ENCODE assay signal across 1 cellular context in the genomic region with DNA sequence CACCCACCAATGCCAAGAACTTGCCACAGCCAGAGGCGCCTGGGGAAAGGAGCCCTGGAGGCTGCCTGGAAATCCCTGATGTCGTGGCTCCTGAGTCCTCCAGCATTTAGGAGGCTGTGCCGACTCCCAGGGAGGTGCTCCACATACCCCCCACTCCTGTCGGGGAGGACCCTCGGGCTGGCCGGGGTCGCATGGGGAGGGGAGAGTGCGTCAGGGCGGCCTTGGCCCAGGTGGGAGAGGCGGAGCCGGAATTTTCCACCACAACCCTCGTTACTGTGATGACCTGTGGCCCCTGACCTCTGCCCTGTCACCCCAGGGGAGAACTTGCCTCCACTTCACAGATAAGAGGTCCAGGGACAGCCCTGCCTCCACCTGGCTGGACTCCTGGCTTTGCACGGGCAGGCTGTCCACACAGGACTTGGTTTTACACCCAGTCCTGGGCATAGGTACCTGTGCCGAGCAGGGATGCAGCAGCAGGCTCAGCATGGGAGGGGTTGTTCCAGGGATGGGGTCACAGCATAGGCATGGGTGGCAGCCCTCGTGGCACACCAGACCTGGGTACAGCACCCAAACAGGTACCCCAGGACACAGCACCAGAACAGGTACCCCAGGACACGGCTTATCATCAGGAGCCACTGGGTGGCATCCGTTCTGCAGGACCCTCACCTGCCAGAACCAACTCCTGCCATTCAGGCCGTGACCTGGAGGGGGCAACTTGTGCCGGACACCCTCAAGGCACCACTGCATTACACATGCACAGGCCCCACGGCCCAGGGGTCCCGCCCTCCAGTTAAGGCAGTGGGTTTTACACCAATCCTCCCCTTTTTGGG.
TF ChIP-seq lines count a peak whose summit lies in the region.

No MANE protein-coding gene starts in this region.

TF ChIP-seq in HepG2, 621 proteins besides CTCF, POLR2A, EP300 and RAD21 (continued from another document and continues in another):
- TF ChIP-seq, protein P1, sequence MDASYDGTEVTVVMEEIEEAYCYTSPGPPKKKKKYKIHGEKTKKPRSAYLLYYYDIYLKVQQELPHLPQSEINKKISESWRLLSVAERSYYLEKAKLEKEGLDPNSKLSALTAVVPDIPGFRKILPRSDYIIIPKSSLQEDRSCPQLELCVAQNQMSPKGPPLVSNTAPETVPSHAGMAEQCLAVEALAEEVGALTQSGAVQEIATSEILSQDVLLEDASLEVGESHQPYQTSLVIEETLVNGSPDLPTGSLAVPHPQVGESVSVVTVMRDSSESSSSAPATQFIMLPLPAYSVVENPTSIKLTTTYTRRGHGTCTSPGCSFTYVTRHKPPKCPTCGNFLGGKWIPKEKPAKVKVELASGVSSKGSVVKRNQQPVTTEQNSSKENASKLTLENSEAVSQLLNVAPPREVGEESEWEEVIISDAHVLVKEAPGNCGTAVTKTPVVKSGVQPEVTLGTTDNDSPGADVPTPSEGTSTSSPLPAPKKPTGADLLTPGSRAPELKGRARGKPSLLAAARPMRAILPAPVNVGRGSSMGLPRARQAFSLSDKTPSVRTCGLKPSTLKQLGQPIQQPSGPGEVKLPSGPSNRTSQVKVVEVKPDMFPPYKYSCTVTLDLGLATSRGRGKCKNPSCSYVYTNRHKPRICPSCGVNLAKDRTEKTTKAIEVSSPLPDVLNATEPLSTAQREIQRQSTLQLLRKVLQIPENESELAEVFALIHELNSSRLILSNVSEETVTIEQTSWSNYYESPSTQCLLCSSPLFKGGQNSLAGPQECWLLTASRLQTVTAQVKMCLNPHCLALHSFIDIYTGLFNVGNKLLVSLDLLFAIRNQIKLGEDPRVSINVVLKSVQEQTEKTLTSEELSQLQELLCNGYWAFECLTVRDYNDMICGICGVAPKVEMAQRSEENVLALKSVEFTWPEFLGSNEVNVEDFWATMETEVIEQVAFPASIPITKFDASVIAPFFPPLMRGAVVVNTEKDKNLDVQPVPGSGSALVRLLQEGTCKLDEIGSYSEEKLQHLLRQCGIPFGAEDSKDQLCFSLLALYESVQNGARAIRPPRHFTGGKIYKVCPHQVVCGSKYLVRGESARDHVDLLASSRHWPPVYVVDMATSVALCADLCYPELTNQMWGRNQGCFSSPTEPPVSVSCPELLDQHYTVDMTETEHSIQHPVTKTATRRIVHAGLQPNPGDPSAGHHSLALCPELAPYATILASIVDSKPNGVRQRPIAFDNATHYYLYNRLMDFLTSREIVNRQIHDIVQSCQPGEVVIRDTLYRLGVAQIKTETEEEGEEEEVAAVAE (CRISPR knock-in tag; IDR thresholded peaks at IDR 0.05; ENCODE audit: borderline replicate concordance), result no peak
- TF ChIP-seq ZNF552 (CRISPR knock-in tag; IDR thresholded peaks at IDR 0.05; ENCODE audit: borderline replicate concordance) (no peak), MAFF (IDR thresholded peaks at IDR 0.05; ENCODE audit: low read depth, low read length) (no peak), ZNF33B (CRISPR knock-in tag; IDR thresholded peaks at IDR 0.05) (no peak), SMYD3 (CRISPR knock-in tag; IDR thresholded peaks at IDR 0.05) (no peak), EED (CRISPR knock-in tag; IDR thresholded peaks at IDR 0.05) (no peak), ZNF3 (CRISPR knock-in tag; IDR thresholded peaks at IDR 0.05) (no peak), ZNF44 (CRISPR knock-in tag; IDR thresholded peaks at IDR 0.05) (no peak), ZNF577 (CRISPR knock-in tag; IDR thresholded peaks at IDR 0.05; ENCODE audit: borderline replicate concordance, low read depth) (no peak), THAP11 (CRISPR knock-in tag; IDR thresholded peaks at IDR 0.05) (no peak), KLF13 (CRISPR knock-in tag; IDR thresholded peaks at IDR 0.05) (0 out of 2 replicates have a peak, but pooled peaks have one; percentile 9), ZFYVE20 (CRISPR knock-in tag; IDR thresholded peaks at IDR 0.05; ENCODE audit: borderline replicate concordance, low read depth) (no peak), SMAD9 (CRISPR knock-in tag; IDR thresholded peaks at IDR 0.05) (no peak), PHB2 (IDR thresholded peaks at IDR 0.05; ENCODE audit: partially characterized antibody) (no peak), NFIC (IDR thresholded peaks at IDR 0.05; ENCODE audit: low read length) (no peak), GTF2F1 (IDR thresholded peaks at IDR 0.05; ENCODE audit: low read length) (no peak), NBN (conservative IDR thresholded peaks at IDR 0.05) (no peak), HOXA5 (CRISPR knock-in tag; IDR thresholded peaks at IDR 0.05) (no peak), NFRKB (IDR thresholded peaks at IDR 0.05) (no peak), TCF7L2 (IDR thresholded peaks at IDR 0.05; ENCODE audit: low read depth, low read length) (no peak), ZNF256 (CRISPR knock-in tag; conservative IDR thresholded peaks at IDR 0.05) (no peak), ZFX (CRISPR knock-in tag; IDR thresholded peaks at IDR 0.05; ENCODE audit: low read depth) (peak; percentile 63; the same call in 1 of the 2 replicates), ZSCAN21 (CRISPR knock-in tag; IDR thresholded peaks at IDR 0.05; ENCODE audit: borderline replicate concordance) (peak; percentile 83; the same call in 1 of the 2 replicates), NRL (CRISPR knock-in tag; IDR thresholded peaks at IDR 0.05; ENCODE audit: borderline replicate concordance) (no peak), LCORL (IDR thresholded peaks at IDR 0.05) (no peak), LCORL (CRISPR knock-in tag; IDR thresholded peaks at IDR 0.05) (peak; percentile 81; the same call in 1 of the 2 replicates), SYNCRIP (IDR thresholded peaks at IDR 0.05; ENCODE audit: insufficient read depth, low read depth, low read length) (no peak), ARNT (IDR thresholded peaks at IDR 0.05) (no peak), ZNF660 (CRISPR knock-in tag; IDR thresholded peaks at IDR 0.05; ENCODE audit: borderline replicate concordance, low read depth) (no peak), SIX1 (CRISPR knock-in tag; IDR thresholded peaks at IDR 0.05; ENCODE audit: borderline replicate concordance) (no peak), ISX (CRISPR knock-in tag; conservative IDR thresholded peaks at IDR 0.05) (no peak), ZNF891 (CRISPR knock-in tag; IDR thresholded peaks at IDR 0.05) (no peak), MIER2 (CRISPR knock-in tag; IDR thresholded peaks at IDR 0.05) (no peak), ZNF260 (CRISPR knock-in tag; IDR thresholded peaks at IDR 0.05; ENCODE audit: borderline replicate concordance, low read depth) (0 out of 2 replicates have a peak, but pooled peaks have one; percentile 44), TCF7 (IDR thresholded peaks at IDR 0.05; ENCODE audit: low read depth) (no peak), ZSCAN30 (CRISPR knock-in tag; IDR thresholded peaks at IDR 0.05) (no peak)
- TF ChIP-seq, protein P2, sequence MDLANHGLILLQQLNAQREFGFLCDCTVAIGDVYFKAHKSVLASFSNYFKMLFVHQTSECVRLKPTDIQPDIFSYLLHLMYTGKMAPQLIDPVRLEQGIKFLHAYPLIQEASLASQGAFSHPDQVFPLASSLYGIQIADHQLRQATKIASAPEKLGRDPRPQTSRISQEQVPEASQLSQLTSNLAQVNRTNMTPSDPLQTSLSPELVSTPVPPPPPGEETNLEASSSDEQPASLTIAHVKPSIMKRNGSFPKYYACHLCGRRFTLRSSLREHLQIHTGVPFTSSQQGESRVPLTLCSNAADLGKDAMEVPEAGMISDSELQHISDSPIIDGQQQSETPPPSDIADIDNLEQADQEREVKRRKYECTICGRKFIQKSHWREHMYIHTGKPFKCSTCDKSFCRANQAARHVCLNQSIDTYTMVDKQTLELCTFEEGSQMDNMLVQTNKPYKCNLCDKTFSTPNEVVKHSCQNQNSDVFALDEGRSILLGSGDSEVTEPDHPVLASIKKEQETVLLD (CRISPR knock-in tag; IDR thresholded peaks at IDR 0.05; ENCODE audit: low read depth), result no peak
- TF ChIP-seq, protein P3, sequence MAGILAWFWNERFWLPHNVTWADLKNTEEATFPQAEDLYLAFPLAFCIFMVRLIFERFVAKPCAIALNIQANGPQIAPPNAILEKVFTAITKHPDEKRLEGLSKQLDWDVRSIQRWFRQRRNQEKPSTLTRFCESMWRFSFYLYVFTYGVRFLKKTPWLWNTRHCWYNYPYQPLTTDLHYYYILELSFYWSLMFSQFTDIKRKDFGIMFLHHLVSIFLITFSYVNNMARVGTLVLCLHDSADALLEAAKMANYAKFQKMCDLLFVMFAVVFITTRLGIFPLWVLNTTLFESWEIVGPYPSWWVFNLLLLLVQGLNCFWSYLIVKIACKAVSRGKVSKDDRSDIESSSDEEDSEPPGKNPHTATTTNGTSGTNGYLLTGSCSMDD (CRISPR knock-in tag; IDR thresholded peaks at IDR 0.05), result no peak
- TF ChIP-seq, protein P4, sequence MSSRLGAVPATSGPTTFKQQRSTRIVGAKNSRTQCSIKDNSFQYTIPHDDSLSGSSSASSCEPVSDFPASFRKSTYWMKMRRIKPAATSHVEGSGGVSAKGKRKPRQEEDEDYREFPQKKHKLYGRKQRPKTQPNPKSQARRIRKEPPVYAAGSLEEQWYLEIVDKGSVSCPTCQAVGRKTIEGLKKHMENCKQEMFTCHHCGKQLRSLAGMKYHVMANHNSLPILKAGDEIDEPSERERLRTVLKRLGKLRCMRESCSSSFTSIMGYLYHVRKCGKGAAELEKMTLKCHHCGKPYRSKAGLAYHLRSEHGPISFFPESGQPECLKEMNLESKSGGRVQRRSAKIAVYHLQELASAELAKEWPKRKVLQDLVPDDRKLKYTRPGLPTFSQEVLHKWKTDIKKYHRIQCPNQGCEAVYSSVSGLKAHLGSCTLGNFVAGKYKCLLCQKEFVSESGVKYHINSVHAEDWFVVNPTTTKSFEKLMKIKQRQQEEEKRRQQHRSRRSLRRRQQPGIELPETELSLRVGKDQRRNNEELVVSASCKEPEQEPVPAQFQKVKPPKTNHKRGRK (CRISPR knock-in tag; IDR thresholded peaks at IDR 0.05), result no peak
- TF ChIP-seq, protein P5, sequence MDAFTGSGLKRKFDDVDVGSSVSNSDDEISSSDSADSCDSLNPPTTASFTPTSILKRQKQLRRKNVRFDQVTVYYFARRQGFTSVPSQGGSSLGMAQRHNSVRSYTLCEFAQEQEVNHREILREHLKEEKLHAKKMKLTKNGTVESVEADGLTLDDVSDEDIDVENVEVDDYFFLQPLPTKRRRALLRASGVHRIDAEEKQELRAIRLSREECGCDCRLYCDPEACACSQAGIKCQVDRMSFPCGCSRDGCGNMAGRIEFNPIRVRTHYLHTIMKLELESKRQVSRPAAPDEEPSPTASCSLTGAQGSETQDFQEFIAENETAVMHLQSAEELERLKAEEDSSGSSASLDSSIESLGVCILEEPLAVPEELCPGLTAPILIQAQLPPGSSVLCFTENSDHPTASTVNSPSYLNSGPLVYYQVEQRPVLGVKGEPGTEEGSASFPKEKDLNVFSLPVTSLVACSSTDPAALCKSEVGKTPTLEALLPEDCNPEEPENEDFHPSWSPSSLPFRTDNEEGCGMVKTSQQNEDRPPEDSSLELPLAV (CRISPR knock-in tag; conservative IDR thresholded peaks at IDR 0.05; ENCODE audit: low read depth), result no peak; the same call in 1 of the 2 replicates
- TF ChIP-seq, protein P6, sequence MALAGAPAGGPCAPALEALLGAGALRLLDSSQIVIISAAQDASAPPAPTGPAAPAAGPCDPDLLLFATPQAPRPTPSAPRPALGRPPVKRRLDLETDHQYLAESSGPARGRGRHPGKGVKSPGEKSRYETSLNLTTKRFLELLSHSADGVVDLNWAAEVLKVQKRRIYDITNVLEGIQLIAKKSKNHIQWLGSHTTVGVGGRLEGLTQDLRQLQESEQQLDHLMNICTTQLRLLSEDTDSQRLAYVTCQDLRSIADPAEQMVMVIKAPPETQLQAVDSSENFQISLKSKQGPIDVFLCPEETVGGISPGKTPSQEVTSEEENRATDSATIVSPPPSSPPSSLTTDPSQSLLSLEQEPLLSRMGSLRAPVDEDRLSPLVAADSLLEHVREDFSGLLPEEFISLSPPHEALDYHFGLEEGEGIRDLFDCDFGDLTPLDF (CRISPR knock-in tag; IDR thresholded peaks at IDR 0.05), result no peak
- TF ChIP-seq, protein P7, sequence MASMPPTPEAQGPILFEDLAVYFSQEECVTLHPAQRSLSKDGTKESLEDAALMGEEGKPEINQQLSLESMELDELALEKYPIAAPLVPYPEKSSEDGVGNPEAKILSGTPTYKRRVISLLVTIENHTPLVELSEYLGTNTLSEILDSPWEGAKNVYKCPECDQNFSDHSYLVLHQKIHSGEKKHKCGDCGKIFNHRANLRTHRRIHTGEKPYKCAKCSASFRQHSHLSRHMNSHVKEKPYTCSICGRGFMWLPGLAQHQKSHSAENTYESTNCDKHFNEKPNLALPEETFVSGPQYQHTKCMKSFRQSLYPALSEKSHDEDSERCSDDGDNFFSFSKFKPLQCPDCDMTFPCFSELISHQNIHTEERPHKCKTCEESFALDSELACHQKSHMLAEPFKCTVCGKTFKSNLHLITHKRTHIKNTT (CRISPR knock-in tag; IDR thresholded peaks at IDR 0.05), result no peak
- TF ChIP-seq, protein P8, sequence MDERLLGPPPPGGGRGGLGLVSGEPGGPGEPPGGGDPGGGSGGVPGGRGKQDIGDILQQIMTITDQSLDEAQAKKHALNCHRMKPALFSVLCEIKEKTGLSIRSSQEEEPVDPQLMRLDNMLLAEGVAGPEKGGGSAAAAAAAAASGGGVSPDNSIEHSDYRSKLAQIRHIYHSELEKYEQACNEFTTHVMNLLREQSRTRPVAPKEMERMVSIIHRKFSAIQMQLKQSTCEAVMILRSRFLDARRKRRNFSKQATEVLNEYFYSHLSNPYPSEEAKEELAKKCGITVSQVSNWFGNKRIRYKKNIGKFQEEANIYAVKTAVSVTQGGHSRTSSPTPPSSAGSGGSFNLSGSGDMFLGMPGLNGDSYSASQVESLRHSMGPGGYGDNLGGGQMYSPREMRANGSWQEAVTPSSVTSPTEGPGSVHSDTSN (CRISPR knock-in tag; IDR thresholded peaks at IDR 0.05), result no peak
- TF ChIP-seq, protein P9, sequence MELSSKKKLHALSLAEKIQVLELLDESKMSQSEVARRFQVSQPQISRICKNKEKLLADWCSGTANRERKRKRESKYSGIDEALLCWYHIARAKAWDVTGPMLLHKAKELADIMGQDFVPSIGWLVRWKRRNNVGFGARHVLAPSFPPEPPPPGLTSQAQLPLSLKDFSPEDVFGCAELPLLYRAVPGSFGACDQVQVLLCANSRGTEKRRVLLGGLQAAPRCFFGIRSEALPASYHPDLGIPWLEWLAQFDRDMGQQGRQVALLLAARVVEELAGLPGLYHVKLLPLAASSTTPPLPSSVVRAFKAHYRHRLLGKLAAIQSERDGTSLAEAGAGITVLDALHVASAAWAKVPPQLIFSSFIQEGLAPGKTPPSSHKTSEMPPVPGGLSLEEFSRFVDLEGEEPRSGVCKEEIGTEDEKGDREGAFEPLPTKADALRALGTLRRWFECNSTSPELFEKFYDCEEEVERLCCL (CRISPR knock-in tag; IDR thresholded peaks at IDR 0.05; ENCODE audit: borderline replicate concordance), result no peak
- TF ChIP-seq, protein P10, sequence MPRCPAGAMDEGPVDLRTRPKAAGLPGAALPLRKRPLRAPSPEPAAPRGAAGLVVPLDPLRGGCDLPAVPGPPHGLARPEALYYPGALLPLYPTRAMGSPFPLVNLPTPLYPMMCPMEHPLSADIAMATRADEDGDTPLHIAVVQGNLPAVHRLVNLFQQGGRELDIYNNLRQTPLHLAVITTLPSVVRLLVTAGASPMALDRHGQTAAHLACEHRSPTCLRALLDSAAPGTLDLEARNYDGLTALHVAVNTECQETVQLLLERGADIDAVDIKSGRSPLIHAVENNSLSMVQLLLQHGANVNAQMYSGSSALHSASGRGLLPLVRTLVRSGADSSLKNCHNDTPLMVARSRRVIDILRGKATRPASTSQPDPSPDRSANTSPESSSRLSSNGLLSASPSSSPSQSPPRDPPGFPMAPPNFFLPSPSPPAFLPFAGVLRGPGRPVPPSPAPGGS (CRISPR knock-in tag; IDR thresholded peaks at IDR 0.05), result no peak
